In the genomic region with DNA sequence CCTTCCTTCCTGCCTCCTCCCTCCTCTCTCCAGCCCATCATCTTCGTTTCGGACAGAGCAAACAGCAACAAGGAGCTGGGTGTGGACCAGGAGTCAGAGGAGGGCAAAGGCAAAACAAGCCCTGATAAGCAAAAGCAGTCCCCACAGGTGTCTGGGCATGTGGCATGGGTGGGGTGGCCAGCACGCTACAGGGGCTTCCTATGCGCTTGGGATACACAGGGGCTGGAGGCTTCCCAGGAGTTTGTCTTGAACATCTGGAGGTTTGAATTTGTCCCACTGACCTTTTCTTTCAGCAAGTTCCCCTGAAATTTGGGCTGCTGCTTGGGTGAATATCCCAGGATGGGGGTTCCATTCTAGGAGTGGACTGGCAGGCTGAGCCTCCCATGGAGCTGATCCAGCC, we compare ENCODE assay signal across 15 cellular contexts. TPM values are rescaled to one million over a fixed set of nuclear protein-coding genes. Genes with fewer than 3 reads are reported as not detected.
DNase-seq lines count a peak whose midpoint lies in the region; ATAC-seq and TF ChIP-seq lines count a peak whose summit lies in the region.
"Had no signal": no experiment of that assay in that cellular context is flagged by ENCODE, and none has a peak within 500 bp of the region (broad histone marks: within the 10 kb centered on the region; RNA-seq: fewer than 3 reads in every experiment).

No MANE protein-coding gene starts in this region.

- H3K4me2 ChIP-seq in osteoblast (ENCODE audit: insufficient read depth, low read length) (no peak overlapping the region), MM.1S (ENCODE audit: low read depth, low read length) (no peak overlapping the region)
- H3K4me2 ChIP-seq: BLaER1 treated with 17β-estradiol and CSF1 and Interleukin-3, amounts not matched to agents 10 nM and 100 nM; GM23338 had no signal

- ATAC-seq in activated CD8-positive, alpha-beta memory T cell treated with anti-CD3 and anti-CD28 coated beads, Interleukin-2, amount 10 ng/mL, durations not matched to agents 7 days and 5 days, result no peak
- no peak for ATAC-seq in GM21515 (IDR thresholded peaks at IDR 0.05; ENCODE audit: unreplicated experiment)
- ATAC-seq: GM12878 had no signal

- H2AFZ ChIP-seq in osteoblast (ENCODE audit: low read length) (no peak overlapping the region), MM.1S (ENCODE audit: low read length) (no peak overlapping the region)
- H2AFZ ChIP-seq: GM23338 had no signal

- H3K27ac ChIP-seq in dorsolateral prefrontal cortex, result peak overlapping the region in 53 of 59 donors; percentile 2 to 100 (median 95)
- no peak overlapping the region for H3K27ac ChIP-seq in osteoblast (ENCODE audit: low read depth, low read length)
- peak overlapping the region; percentile 99 for H3K27ac ChIP-seq in substantia nigra (ENCODE audit: low read depth, low read length, poor library complexity, severe bottlenecking)
- H3K27ac ChIP-seq in MM.1S (ENCODE audit: low read length), result no peak overlapping the region
- H3K27ac ChIP-seq: BLaER1 treated with 17β-estradiol and CSF1 and Interleukin-3, amounts not matched to agents 10 nM and 100 nM had no signal

- no peaks in the 10 kb centered on the region for H3K9me3 ChIP-seq in osteoblast (ENCODE audit: low read depth, low read length)
- H3K9me3 ChIP-seq in MM.1S (replicated peaks; ENCODE audit: insufficient read depth, low read length), result no peaks in the 10 kb centered on the region
- H3K9me3 ChIP-seq: BLaER1 treated with 17β-estradiol and CSF1 and Interleukin-3, amounts not matched to agents 10 nM and 100 nM had no signal

- intact Hi-C loops in dorsolateral prefrontal cortex (cut with DNase I), result loop anchor here (5.0 to 10.0 kb wide), 3 partner anchors 64 to 343 kb away; a partner anchor contains a TSS

- CTCF ChIA-PET in activated CD8-positive, alpha-beta memory T cell treated with anti-CD3 and anti-CD28 coated beads, Interleukin-2, amount 10 ng/mL, durations not matched to agents 7 days and 5 days (lab: Charles Lee), result no interaction called here

- peaks cover 2% of the 10 kb centered on the region for H3K4me1 Mint-ChIP-seq in activated CD8-positive, alpha-beta memory T cell treated with anti-CD3 and anti-CD28 coated beads, Interleukin-2, amount 10 ng/mL, durations not matched to agents 7 days and 5 days
- H3K4me1 Mint-ChIP-seq: GM23338, H9 had no signal

- no peak overlapping the region for H3K4me3 Mint-ChIP-seq in activated CD8-positive, alpha-beta memory T cell treated with anti-CD3 and anti-CD28 coated beads, Interleukin-2, amount 10 ng/mL, durations not matched to agents 7 days and 5 days
- H3K4me3 Mint-ChIP-seq: CD4-positive, alpha-beta T cell; GM23338; H9 had no signal

- H3K9me2 ChIP-seq in MM.1S (replicated peaks; ENCODE audit: insufficient read depth, low read length), result no peaks in the 10 kb centered on the region

- no peaks in the 10 kb centered on the region for H3K9me3 Mint-ChIP-seq in activated CD8-positive, alpha-beta memory T cell treated with anti-CD3 and anti-CD28 coated beads, Interleukin-2, amount 10 ng/mL, durations not matched to agents 7 days and 5 days (ENCODE audit: low read depth)
- H3K9me3 Mint-ChIP-seq: CD4-positive, alpha-beta T cell; GM23338; H9 had no signal

- H3K36me3 ChIP-seq in osteoblast (ENCODE audit: insufficient read depth, low read length) (peaks cover 11% of the 10 kb centered on the region), MM.1S (replicated peaks; ENCODE audit: insufficient read depth, low read length) (no peaks in the 10 kb centered on the region)

- H3K27me3 ChIP-seq in dorsolateral prefrontal cortex (no peaks in the 10 kb centered on the region), osteoblast (ENCODE audit: insufficient read depth, low read length) (no peaks in the 10 kb centered on the region), MM.1S (replicated peaks; ENCODE audit: insufficient read depth, low read length) (no peaks in the 10 kb centered on the region)
- H3K27me3 ChIP-seq: BLaER1 treated with 17β-estradiol and CSF1 and Interleukin-3, amounts not matched to agents 10 nM and 100 nM had no signal

- H3K79me2 ChIP-seq in osteoblast (ENCODE audit: insufficient read depth, low read length), result no peaks in the 10 kb centered on the region
- H3K79me2 ChIP-seq in MM.1S (ENCODE audit: low read length), result no peaks in the 10 kb centered on the region

- H3K4me3 ChIP-seq in dorsolateral prefrontal cortex, result peak overlapping the region in 24 of 59 donors; percentile 3 to 80 (median 64)
- H3K4me3 ChIP-seq in osteoblast (ENCODE audit: insufficient read depth, low read length), result no peak overlapping the region
- no peak overlapping the region for H3K4me3 ChIP-seq in MM.1S (ENCODE audit: low read length)
- H3K4me3 ChIP-seq: BLaER1 treated with 17β-estradiol and CSF1 and Interleukin-3, amounts not matched to agents 10 nM and 100 nM; GM12878; GM23338 had no signal

- H3K36me3 Mint-ChIP-seq in activated CD8-positive, alpha-beta memory T cell treated with anti-CD3 and anti-CD28 coated beads, Interleukin-2, amount 10 ng/mL, durations not matched to agents 7 days and 5 days, result no peaks in the 10 kb centered on the region

- DNase-seq in activated CD8-positive, alpha-beta memory T cell treated with anti-CD3 and anti-CD28 coated beads for 24 hours, result peak; percentile 47
- DNase-seq in activated CD8-positive, alpha-beta memory T cell treated with anti-CD3 and anti-CD28 coated beads, Interleukin-2, amount 10 ng/mL, durations not matched to agents 7 days and 5 days, result no peak
- DNase-seq in dorsolateral prefrontal cortex (no peak), osteoblast (ENCODE audit: insufficient read length, low spot score, missing footprints) (peak; percentile 73), substantia nigra (lab: John Stamatoyannopoulos, UW) (no peak), MM.1S (no peak)
- DNase-seq in activated CD4-positive, CD25-positive, alpha-beta regulatory T cell (lab: John Stamatoyannopoulos, UW), result no peak
- DNase-seq: 8988T; CD4-positive, alpha-beta T cell; DMS79; H9 had no signal

- H3K4me1 ChIP-seq in osteoblast (ENCODE audit: insufficient read depth, low read length) (no peaks in the 10 kb centered on the region), MM.1S (ENCODE audit: low read length) (no peaks in the 10 kb centered on the region)

- no peak overlapping the region for H3K27ac Mint-ChIP-seq in activated CD8-positive, alpha-beta memory T cell treated with anti-CD3 and anti-CD28 coated beads, Interleukin-2, amount 10 ng/mL, durations not matched to agents 7 days and 5 days
- H3K27ac Mint-ChIP-seq: CD4-positive, alpha-beta T cell; GM23338; H9 had no signal

- H4K20me1 ChIP-seq in osteoblast (ENCODE audit: insufficient read depth, low read length), result no peaks in the 10 kb centered on the region
- no peaks in the 10 kb centered on the region for H4K20me1 ChIP-seq in MM.1S (ENCODE audit: insufficient read depth, low read length)

- H3F3A ChIP-seq in MM.1S (ENCODE audit: insufficient read depth, low read length), result no peaks in the 10 kb centered on the region

- TF ChIP-seq CTCF in dorsolateral prefrontal cortex (IDR thresholded peaks at IDR 0.05 in 54 of 56, conservative IDR thresholded peaks at IDR 0.05 in 2 of 56; ENCODE audit: low read depth in 1 of 56, partially characterized antibody in 56 of 56) (no peak), osteoblast (IDR thresholded peaks at IDR 0.05; ENCODE audit: extremely low read depth, low read depth, low read length) (no peak), MM.1S (IDR thresholded peaks at IDR 0.05; ENCODE audit: low read length) (no peak)

- H3K9ac ChIP-seq in MM.1S (ENCODE audit: low read length), result no peak overlapping the region
- H3K9ac ChIP-seq: BLaER1 treated with 17β-estradiol and CSF1 and Interleukin-3, amounts not matched to agents 10 nM and 100 nM had no signal

- no peaks in the 10 kb centered on the region for H3K27me3 Mint-ChIP-seq in activated CD8-positive, alpha-beta memory T cell treated with anti-CD3 and anti-CD28 coated beads, Interleukin-2, amount 10 ng/mL, durations not matched to agents 7 days and 5 days
- H3K27me3 Mint-ChIP-seq: CD4-positive, alpha-beta T cell had no signal

RNA-seq across cellular contexts. Expression of a gene that starts 48.9 kb away (rescaled TPM):
- 1 to 10 TPM; 3.6 to 4.6 TPM for total RNA-seq in activated CD8-positive, alpha-beta memory T cell treated with anti-CD3 and anti-CD28 coated beads, Interleukin-2, amount 10 ng/mL, durations not matched to agents 7 days and 5 days
- total RNA-seq in dorsolateral prefrontal cortex (100 to 1,000 TPM in 52 of 120 experiments, 10 to 100 TPM in 68; 15.4 to 472 (median 94.6) TPM), osteoblast (1.1 and 3.2 TPM in 2 replicates)

Comparison
In these comparisons a context has a peak if more than half of its experiments do, and no peak if none do; other contexts are left out.
1. DNase-seq: peak in activated CD8-positive, alpha-beta memory T cell treated with anti-CD3 and anti-CD28 coated beads for 24 hours (single experiment) and osteoblast (single experiment); none in activated CD8-positive, alpha-beta memory T cell treated with anti-CD3 and anti-CD28 coated beads, Interleukin-2, amount 10 ng/mL, durations not matched to agents 7 days and 5 days (single experiment), dorsolateral prefrontal cortex (0 of 10), substantia nigra (0 of 49), MM.1S (single experiment) and activated CD4-positive, CD25-positive, alpha-beta regulatory T cell (0 of 4).
2. H3K27ac ChIP-seq: peak in dorsolateral prefrontal cortex (53 of 59) and substantia nigra (single experiment); none in osteoblast (single experiment) and MM.1S (single experiment).